In the genomic region with DNA sequence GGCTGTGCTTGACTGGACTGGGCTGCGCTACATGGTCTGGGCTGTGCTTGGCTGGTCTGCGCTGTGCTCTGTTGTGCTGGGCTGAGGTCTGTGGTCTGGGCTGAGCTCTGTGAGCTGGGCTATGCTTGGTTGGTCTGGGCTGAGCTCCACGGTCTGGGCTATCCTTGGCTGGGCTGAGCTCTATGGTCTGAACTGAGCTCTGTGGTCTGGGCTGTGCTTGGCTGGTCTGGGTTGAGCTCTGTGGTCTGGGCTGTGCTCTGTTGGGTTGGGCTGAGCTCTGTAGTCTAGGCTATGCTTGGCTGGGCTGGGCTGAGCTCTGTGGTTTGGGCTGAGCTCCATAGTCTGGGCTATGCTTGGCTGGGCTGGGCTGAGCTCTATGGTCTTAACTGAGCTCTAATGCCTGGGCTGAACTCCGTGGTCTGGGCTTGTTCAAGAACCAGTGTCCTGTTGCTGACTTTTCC, we compare ENCODE assay signal across 9 cellular contexts.
DNase-seq lines count a peak whose midpoint lies in the region; ATAC-seq and TF ChIP-seq lines count a peak whose summit lies in the region.
"Had no signal": no experiment of that assay in that cellular context is flagged by ENCODE, and none has a peak within 500 bp of the region (broad histone marks: within the 10 kb centered on the region; RNA-seq: fewer than 3 reads in every experiment).

No MANE protein-coding gene starts in this region.

- H3K4me2 ChIP-seq in Loucy (ENCODE audit: low read depth, low read length, poor library complexity, severe bottlenecking) (peak overlapping the region; percentile 29), mesenchymal stem cell (ENCODE audit: low read length, poor library complexity, severe bottlenecking) (no peak overlapping the region)

- H2AFZ ChIP-seq in Loucy (ENCODE audit: low read length) (no peak overlapping the region), mesenchymal stem cell (ENCODE audit: low read depth, low read length) (no peak overlapping the region)

- no peaks in the 10 kb centered on the region for H3F3A ChIP-seq in Loucy (ENCODE audit: low read depth)

- H3K27ac ChIP-seq in mesenchymal stem cell (ENCODE audit: low read length, poor library complexity, severe bottlenecking): no peak overlapping the region
- H3K27ac ChIP-seq in CD4-positive, alpha-beta T cell (ENCODE audit: low read depth, low read length): no peak overlapping the region

- ATAC-seq in CD4-positive, alpha-beta T cell (ENCODE audit: poor library complexity): no peak

- H2BK15ac ChIP-seq in mesenchymal stem cell (ENCODE audit: low read depth, poor library complexity, severe bottlenecking): no peak overlapping the region

- H3K27ac Mint-ChIP-seq in CD4-positive, alpha-beta T cell: no peak overlapping the region
- H3K27ac Mint-ChIP-seq: activated naive CD8-positive, alpha-beta T cell had no signal

- no peaks in the 10 kb centered on the region for H3K9me3 Mint-ChIP-seq in CD4-positive, alpha-beta T cell

- no peaks in the 10 kb centered on the region for H3K27me3 ChIP-seq in Loucy (ENCODE audit: insufficient read depth, low read length, poor library complexity, severe bottlenecking)
- H3K27me3 ChIP-seq in mesenchymal stem cell (ENCODE audit: control insufficient read depth in 1 of 2, insufficient read depth in 1 of 2, low read length in 2 of 2): peaks cover 31 to 41% of the 10 kb centered on the region in 2 experiments
- H3K27me3 ChIP-seq in CD4-positive, alpha-beta T cell (ENCODE audit: control insufficient read depth, insufficient read depth, low read length): no peaks in the 10 kb centered on the region

- no peak overlapping the region for H3K4me3 Mint-ChIP-seq in CD4-positive, alpha-beta T cell
- H3K4me3 Mint-ChIP-seq: activated naive CD8-positive, alpha-beta T cell had no signal

- H3K27me3 Mint-ChIP-seq in CD4-positive, alpha-beta T cell: no peaks in the 10 kb centered on the region

- H4K8ac ChIP-seq in mesenchymal stem cell (ENCODE audit: low read length): no peak overlapping the region

- no peak overlapping the region for H3K4ac ChIP-seq in mesenchymal stem cell (ENCODE audit: low read depth in 1 of 2, low read length in 2 of 2)

- no peak overlapping the region for H2BK12ac ChIP-seq in mesenchymal stem cell (ENCODE audit: low read length in 2 of 2)

- POLR2A ChIA-PET in CD4-positive, alpha-beta T cell (lab: Charles Lee): no interaction called here

- H3K18ac ChIP-seq in mesenchymal stem cell (ENCODE audit: low read depth in 1 of 2, low read length in 2 of 2): no peak overlapping the region

- WGBS in mesenchymal stem cell: 67% methylated on average over 4 of the region's 4 CpGs

- H4K91ac ChIP-seq in mesenchymal stem cell (ENCODE audit: low read length): no peak overlapping the region

- no peaks in the 10 kb centered on the region for H3K36me3 Mint-ChIP-seq in CD4-positive, alpha-beta T cell (ENCODE audit: low read depth)
- H3K36me3 Mint-ChIP-seq: activated naive CD8-positive, alpha-beta T cell had no signal

- H3K79me1 ChIP-seq in mesenchymal stem cell (replicated peaks; ENCODE audit: low read length, poor library complexity, severe bottlenecking): no peaks in the 10 kb centered on the region

- H3K14ac ChIP-seq in mesenchymal stem cell (ENCODE audit: low read length in 2 of 2): no peak overlapping the region

- no peaks in the 10 kb centered on the region for H3K36me3 ChIP-seq in Loucy (ENCODE audit: insufficient read depth, low read length)
- H3K36me3 ChIP-seq in mesenchymal stem cell (ENCODE audit: control insufficient read depth in 1 of 2, insufficient read depth in 2 of 2, low read depth in 1 of 2, low read length in 2 of 2): no peaks in the 10 kb centered on the region

- H3K4me1 ChIP-seq in Loucy (ENCODE audit: insufficient read depth, low read length, poor library complexity, severe bottlenecking) (peaks cover 15% of the 10 kb centered on the region), mesenchymal stem cell (ENCODE audit: control insufficient read depth, insufficient read depth, low read depth, low read length) (peaks cover 5% of the 10 kb centered on the region)

- H2BK5ac ChIP-seq in mesenchymal stem cell (ENCODE audit: low read depth, low read length, poor library complexity, severe bottlenecking): no peak overlapping the region

- no peak for TF ChIP-seq CTCF in Loucy (conservative IDR thresholded peaks at IDR 0.05; ENCODE audit: low read length)
- TF ChIP-seq CTCF in CD4-positive, alpha-beta T cell (IDR thresholded peaks at IDR 0.05): no peak

- no peak overlapping the region for H3K23ac ChIP-seq in mesenchymal stem cell (ENCODE audit: low read length in 2 of 2)

- H3K9me3 ChIP-seq in Loucy (ENCODE audit: insufficient read depth, low read depth, low read length) (no peaks in the 10 kb centered on the region), mesenchymal stem cell (ENCODE audit: control insufficient read depth, low read length) (no peaks in the 10 kb centered on the region)
- no peaks in the 10 kb centered on the region for H3K9me3 ChIP-seq in CD4-positive, alpha-beta T cell (ENCODE audit: control insufficient read depth, low read length)

- peak; percentile 88 for DNase-seq in NK-92 treated with Interleukin-12 subunit alpha and Interleukin-12 subunit beta, amount 100 ng/mL, for 24 hours (lab: John Stamatoyannopoulos, UW)
- no peak for DNase-seq in NK-92 (lab: John Stamatoyannopoulos, UW; ENCODE audit: unreplicated experiment)
- DNase-seq in GOT3 (lab: John Stamatoyannopoulos, UW): peak; percentile 24
- DNase-seq in astrocyte of the hippocampus (ENCODE audit: low read depth, low spot score): peak; percentile 84
- DNase-seq in mesenchymal stem cell: peak; percentile 1
- no peak for DNase-seq in CD4-positive, alpha-beta T cell
- DNase-seq in middle frontal gyrus (ENCODE audit: extremely low spot score, low spot score): no peak

- no peaks in the 10 kb centered on the region for H3K9me2 ChIP-seq in Loucy (replicated peaks; ENCODE audit: low read depth, low read length)

- no peaks in the 10 kb centered on the region for H3K4me1 Mint-ChIP-seq in CD4-positive, alpha-beta T cell (ENCODE audit: low read depth)

- H3K9ac ChIP-seq in Loucy (ENCODE audit: low read depth, low read length, poor library complexity, severe bottlenecking) (peak overlapping the region; percentile 27), mesenchymal stem cell (ENCODE audit: low read length) (peak overlapping the region; percentile 64)

- H2AK5ac ChIP-seq in mesenchymal stem cell (ENCODE audit: low read length, severe bottlenecking): no peak overlapping the region

- intact Hi-C loops in CD4-positive, alpha-beta T cell (cut with DNase I, micrococcal nuclease): no loop called here

- no peaks in the 10 kb centered on the region for H3K79me2 ChIP-seq in Loucy (ENCODE audit: insufficient read depth, low read length)

- H2BK120ac ChIP-seq in mesenchymal stem cell (ENCODE audit: low read depth, low read length): no peak overlapping the region

- H4K20me1 ChIP-seq in Loucy (ENCODE audit: insufficient read depth, low read length, poor library complexity, severe bottlenecking): no peaks in the 10 kb centered on the region

- CTCF ChIA-PET in CD4-positive, alpha-beta T cell (lab: Charles Lee): no interaction called here

- no peak overlapping the region for H3K4me3 ChIP-seq in Loucy (ENCODE audit: low read length, poor library complexity, severe bottlenecking)
- H3K4me3 ChIP-seq in mesenchymal stem cell (ENCODE audit: insufficient read depth in 1 of 2, low read depth in 1 of 2, low read length in 2 of 2): peak overlapping the region in 1 of 2 experiments; percentile 15

Comparison
In these comparisons a context has a peak if more than half of its experiments do, and no peak if none do; other contexts are left out.
1. DNase-seq: peak in NK-92 treated with Interleukin-12 subunit alpha and Interleukin-12 subunit beta, amount 100 ng/mL, for 24 hours (single experiment), GOT3 (single experiment), astrocyte of the hippocampus (single experiment) and mesenchymal stem cell (single experiment); none in NK-92 (single experiment), CD4-positive, alpha-beta T cell (0 of 10) and middle frontal gyrus (single experiment).